18 cellular contexts compared by ENCODE assay signal in genomic region chr18:9022397-9023170, GRCh38.
DNase-seq lines count a peak whose midpoint lies in the region; ATAC-seq, FAIRE-seq and TF ChIP-seq lines count a peak whose summit lies in the region.
"Had no signal": no experiment of that assay in that cellular context is flagged by ENCODE, and none has a peak within 500 bp of the region (broad histone marks: within the 10 kb centered on the region; RNA-seq: fewer than 3 reads in every experiment).

No MANE protein-coding gene starts in this region.

- H3K4me1 ChIP-seq in ACC112 (ENCODE audit: control insufficient read depth, insufficient read depth, low read length, unreplicated experiment) (peaks cover 36% of the 10 kb centered on the region), kidney (ENCODE audit: control insufficient read depth in 1 of 2, insufficient read depth in 1 of 2, low read depth in 1 of 2, low read length in 2 of 2) (no peaks in the 10 kb centered on the region)

- H2AFZ ChIP-seq in ACC112 (ENCODE audit: low read length, unreplicated experiment): peak overlapping the region; percentile 98

- no peaks in the 10 kb centered on the region for H3K9me3 ChIP-seq in kidney (ENCODE audit: control insufficient read depth in 1 of 2, low read length in 2 of 2)

- no peaks in the 10 kb centered on the region for H3K79me2 ChIP-seq in ACC112 (ENCODE audit: control insufficient read depth, insufficient read depth, low read length, unreplicated experiment)

- no peak overlapping the region for H3K9ac ChIP-seq in kidney (ENCODE audit: low read length in 2 of 2)
- H3K9ac ChIP-seq: KMS-11 had no signal

- H3K4me3 ChIP-seq in ACC112 (ENCODE audit: low read depth, low read length) (no peak overlapping the region), kidney (ENCODE audit: low read length in 2 of 2) (no peak overlapping the region)
- H3K4me3 ChIP-seq: skin epidermis had no signal

- H3K27ac ChIP-seq in ACC112 (ENCODE audit: low read depth, low read length) (peak overlapping the region; percentile 65), kidney (ENCODE audit: low read depth in 2 of 2, low read length in 2 of 2) (no peak overlapping the region)
- H3K27ac ChIP-seq: KMS-11 had no signal

- intact Hi-C loops in kidney (cut with DNase I): no loop called here

- H3K36me3 ChIP-seq in ACC112 (ENCODE audit: insufficient read depth, low read length) (no peaks in the 10 kb centered on the region), kidney (ENCODE audit: control insufficient read depth in 1 of 2, insufficient read depth in 2 of 2, low read length in 2 of 2) (no peaks in the 10 kb centered on the region)

- no peak for TF ChIP-seq CTCF in kidney (IDR thresholded peaks at IDR 0.05; ENCODE audit: borderline replicate concordance, extremely low read depth, insufficient read depth)

- DNase-seq in M059J (ENCODE audit: low read depth): peak; percentile 26
- DNase-seq in dermis blood vessel endothelial cell: peak; percentile 65
- DNase-seq in kidney: peak; percentile 74
- DNase-seq in stimulated activated CD4-positive, alpha-beta T cell treated with anti-CD3 and anti-CD28 coated beads, Interleukin-2, amount 100 ng/mL, for 48 hours: no peak
- no peak for DNase-seq in SKM-1 treated with dmso at 0.1 percent for 144 hours (lab: John Stamatoyannopoulos, UW; ENCODE audit: unreplicated experiment)
- DNase-seq: activated CD4-positive, alpha-beta T cell treated with anti-CD3 and anti-CD28 coated beads for 36 hours; activated T-cell treated with anti-CD3 and anti-CD28 coated beads for 4 hours; effector memory CD8-positive, alpha-beta T cell; NCI-H1436; occipital lobe; trophoblast cell had no signal

- no peak for ATAC-seq in HG03571 (IDR thresholded peaks at IDR 0.05; ENCODE audit: unreplicated experiment)
- no peak for ATAC-seq in GM19463 (IDR thresholded peaks at IDR 0.05; ENCODE audit: unreplicated experiment)
- ATAC-seq: activated CD4-positive, alpha-beta T cell treated with anti-CD3 and anti-CD28 coated beads for 36 hours; activated naive CD4-positive, alpha-beta T cell treated with anti-CD3 and anti-CD28 coated beads, Interleukin-2, amount 50 U/mL, for 72 hours; effector memory CD8-positive, alpha-beta T cell; stimulated activated effector memory CD8-positive, alpha-beta T cell treated with anti-CD3 and anti-CD28 coated beads, Interleukin-12 subunit alpha, Interleukin-12 subunit beta, amount 100 ng/mL, for 72 hours had no signal

- H3K27me3 ChIP-seq in ACC112 (ENCODE audit: insufficient read depth, low read length): no peaks in the 10 kb centered on the region

- no peak for FAIRE-seq in kidney (lab: Jason Lieb, UNC)

Comparison
In these comparisons a context has a peak if more than half of its experiments do, and no peak if none do; other contexts are left out.
1. DNase-seq: peak in M059J (single experiment), dermis blood vessel endothelial cell (single experiment) and kidney (single experiment); none in stimulated activated CD4-positive, alpha-beta T cell treated with anti-CD3 and anti-CD28 coated beads, Interleukin-2, amount 100 ng/mL, for 48 hours (0 of 2) and SKM-1 treated with dmso at 0.1 percent for 144 hours (single experiment).